In genomic region chr3:178246004-178246403, GRCh38 we compare ENCODE assay signal across 20 cellular contexts.
"Had no signal": no experiment of that assay in that cellular context is flagged by ENCODE, and none has a peak within 500 bp of the region (broad histone marks: within the 10 kb centered on the region; RNA-seq: fewer than 3 reads in every experiment).

No MANE protein-coding gene starts in this region.

- H3K9me3 Mint-ChIP-seq: stimulated activated naive CD8-positive, alpha-beta T cell treated with anti-CD3 and anti-CD28 coated beads, Interleukin-15, Interleukin-2, amounts not matched to agents 100 ng/mL and 50 ng/mL, for 24 hours had no signal

- H3K27ac Mint-ChIP-seq: activated T-cell treated with anti-CD3 and anti-CD28 coated beads, Interleukin-2, amount 50 U/mL, for 72 hours; endodermal cell; stimulated activated naive CD8-positive, alpha-beta T cell treated with anti-CD3 and anti-CD28 coated beads, Interleukin-15, Interleukin-2, amounts not matched to agents 100 ng/mL and 50 ng/mL, for 24 hours had no signal

- H3K36me3 ChIP-seq: brain microvascular endothelial cell, colonic mucosa, heart left ventricle, left lung, prostate gland, transverse colon, vagina had no signal

- H3K27me3 ChIP-seq: brain microvascular endothelial cell, colonic mucosa, heart left ventricle, left lung, transverse colon, vagina had no signal

- H3K9me3 ChIP-seq: colonic mucosa, prostate gland, transverse colon, vagina had no signal

- H3K4me1 Mint-ChIP-seq: central memory CD8-positive, alpha-beta T cell had no signal

- H3K4me1 ChIP-seq: colonic mucosa, heart left ventricle, left lung, prostate gland, vagina had no signal

- H3K4me3 Mint-ChIP-seq: activated T-cell treated with anti-CD3 and anti-CD28 coated beads, Interleukin-2, amount 50 U/mL, for 72 hours; central memory CD8-positive, alpha-beta T cell; endodermal cell; stimulated activated naive CD8-positive, alpha-beta T cell treated with anti-CD3 and anti-CD28 coated beads, Interleukin-15, Interleukin-2, amounts not matched to agents 100 ng/mL and 50 ng/mL, for 24 hours had no signal

- ATAC-seq: activated T-cell treated with anti-CD3 and anti-CD28 coated beads, Interleukin-2, amount 50 U/mL, for 72 hours; heart left ventricle; left lung; right cardiac atrium had no signal

- H3K4me3 ChIP-seq: colonic mucosa, heart left ventricle, left lung, prostate gland, skin epidermis, transverse colon, vagina had no signal

- DNase-seq: activated CD4-positive, alpha-beta T cell treated with anti-CD3 and anti-CD28 coated beads for 1 hour; activated CD4-positive, alpha-beta T cell treated with anti-CD3 and anti-CD28 coated beads, Interleukin-2, amount 50 U/mL, for 4 hours; activated effector memory CD4-positive, alpha-beta T cell treated with anti-CD3 and anti-CD28 coated beads, Interleukin-2, amount 50 U/mL, for 16 hours; activated naive CD4-positive, alpha-beta T cell treated with anti-CD3 and anti-CD28 coated beads, Interleukin-2, amount 50 U/mL, for 16 hours; activated T-cell treated with anti-CD3 and anti-CD28 coated beads, Interleukin-2, amount 50 U/mL, for 72 hours; aorta; brain microvascular endothelial cell; colonic mucosa; endodermal cell; heart left ventricle; left lung; midbrain; right cardiac atrium; transverse colon had no signal

- H3K27me3 Mint-ChIP-seq: stimulated activated naive CD8-positive, alpha-beta T cell treated with anti-CD3 and anti-CD28 coated beads, Interleukin-15, Interleukin-2, amounts not matched to agents 100 ng/mL and 50 ng/mL, for 24 hours had no signal

- H3K27ac ChIP-seq: brain microvascular endothelial cell, colonic mucosa, epithelial cell of prostate, heart left ventricle, left lung, prostate gland, skin epidermis, transverse colon, vagina had no signal
